In genomic region chr20:62209850-62210495, GRCh38 we compare ENCODE assay signal across 19 cellular contexts. TPM values are rescaled to one million over a fixed set of nuclear protein-coding genes. Genes with fewer than 3 reads are reported as not detected.
DNase-seq lines count a peak whose midpoint lies in the region; ATAC-seq, FAIRE-seq and TF ChIP-seq lines count a peak whose summit lies in the region.
"Had no signal": no experiment of that assay in that cellular context is flagged by ENCODE, and none has a peak within 500 bp of the region (broad histone marks: within the 10 kb centered on the region; RNA-seq: fewer than 3 reads in every experiment).

No MANE protein-coding gene starts in this region.

- H3K4me1 ChIP-seq in left ventricle myocardium inferior (peaks cover 3% of the 10 kb centered on the region), K562 (replicated peaks in 1 of 2; ENCODE audit: control insufficient read depth in 2 of 2, insufficient read depth in 2 of 2, low read length in 2 of 2) (peaks cover 4 to 54% of the 10 kb centered on the region in 2 experiments; a peak in 3 of 5 replicates), neuronal stem cell (ENCODE audit: control insufficient read depth in 2 of 2, insufficient read depth in 1 of 2, low read depth in 1 of 2, low read length in 2 of 2) (peaks cover 8 to 15% of the 10 kb centered on the region in 2 donors)
- peaks cover 2 to 70% (median 51%) of the 10 kb centered on the region in 10 experiments; a peak in 19 of 20 replicates for H3K4me1 ChIP-seq in BLaER1 treated with 17β-estradiol and CSF1 and Interleukin-3, amounts not matched to agents 10 nM and 100 nM

- H3K36me3 ChIP-seq in left ventricle myocardium inferior (no peaks in the 10 kb centered on the region), K562 (ENCODE audit: control insufficient read depth, insufficient read depth, low read length) (no peaks in the 10 kb centered on the region), neuronal stem cell (replicated peaks in 1 of 2; ENCODE audit: control insufficient read depth in 2 of 2, insufficient read depth in 2 of 2, low read length in 2 of 2) (no peaks in the 10 kb centered on the region)
- no peaks in the 10 kb centered on the region; a peak in 1 of 22 replicates for H3K36me3 ChIP-seq in BLaER1 treated with 17β-estradiol and CSF1 and Interleukin-3, amounts not matched to agents 10 nM and 100 nM
- H3K36me3 ChIP-seq: MG63 had no signal

- H3K4ac ChIP-seq in neuronal stem cell (ENCODE audit: low read length) = no peak overlapping the region

- no peak overlapping the region for H2BK12ac ChIP-seq in neuronal stem cell (ENCODE audit: low read length)

- H3K23ac ChIP-seq in neuronal stem cell (ENCODE audit: low read depth, low read length, poor library complexity) = peak overlapping the region; percentile 48

- H3K18ac ChIP-seq in neuronal stem cell (ENCODE audit: low read length) = peak overlapping the region; percentile 27

- BruUV-seq in K562 (replicated peaks; lab: Mats Ljungman, UMichigan) = no TSS peak

- TF ChIP-seq POLR2A in K562 (conservative IDR thresholded peaks at IDR 0.05) = no peak

- CTCF ChIA-PET in K562 (lab: Yijun Ruan, JAX; ENCODE audit: low intra/inter-chr PET ratio) = no interaction called here

- H2BK5ac ChIP-seq in neuronal stem cell (ENCODE audit: low read length) = no peak overlapping the region

- no peaks in the 10 kb centered on the region for H3K79me2 ChIP-seq in K562 (ENCODE audit: control insufficient read depth, insufficient read depth, low read length)

- H3K9me1 ChIP-seq in K562 (ENCODE audit: control insufficient read depth, insufficient read depth, low read length) = peaks cover 3% of the 10 kb centered on the region

- H3K27ac ChIP-seq in left ventricle myocardium inferior (replicated peaks) = no peak overlapping the region
- no peak overlapping the region for H3K27ac ChIP-seq in BLaER1 treated with 17β-estradiol and CSF1 and Interleukin-3, amounts not matched to agents 10 nM and 100 nM
- no peak overlapping the region for H3K27ac ChIP-seq in K562 (ENCODE audit: extremely low read depth, low read depth, low read length)
- no peak overlapping the region for H3K27ac ChIP-seq in neuronal stem cell (replicated peaks; ENCODE audit: low read length)

- WGBS in K562 (ENCODE audit: insufficient coverage, low coverage, missing lambda C conversion rate) = 27% methylated on average over 15 of the region's 17 CpGs
- no CpG with 5 or more reads among the region's 17 CpGs for WGBS in neuronal stem cell (ENCODE audit: extremely low coverage in 2 of 2, insufficient read length in 2 of 2, insufficient replicate concordance in 1 of 2), 2 donors

- in situ Hi-C loops in K562 (cut with MboI) = no loop called here

- DNase-seq in Right ventricle myocardium inferior (ENCODE audit: missing footprints) (peak; percentile 25), left ventricle myocardium inferior (no peak), K562 (ENCODE audit: extremely low read depth in 1 of 4, low spot score in 3 of 4) (no peak), neuronal stem cell (ENCODE audit: low spot score) (no peak), sciatic nerve (ENCODE audit: low spot score) (no peak)
- DNase-seq: C1 segment of cervical spinal cord; CD4-positive, alpha-beta memory T cell; DMS79; EL; GDM1; KG1; SW 1271 had no signal

- intact Hi-C loops in Right ventricle myocardium inferior (cut with DNase I) = no loop called here
- intact Hi-C loops in left ventricle myocardium inferior (cut with micrococcal nuclease) = no loop called here
- intact Hi-C loops in K562 (cut with micrococcal nuclease) = no loop called here
- intact Hi-C loops in sciatic nerve (cut with DNase I) = no loop called here

- peak overlapping the region; percentile 33 for H2AK5ac ChIP-seq in neuronal stem cell (ENCODE audit: low read depth, low read length)

- no peak for ATAC-seq in Right ventricle myocardium inferior
- ATAC-seq in K562 = peak; percentile 27; the same call in 2 of the 3 replicates
- ATAC-seq in sciatic nerve = no peak
- ATAC-seq in HG03045 (IDR thresholded peaks at IDR 0.05; ENCODE audit: unreplicated experiment) = no peak
- ATAC-seq: GM12878 had no signal

- TF ChIP-seq RAD21 in K562 (CRISPR knock-in tag; conservative IDR thresholded peaks at IDR 0.05 in 1 of 2, IDR thresholded peaks at IDR 0.05 in 1 of 2) = no peak

- POLR2A ChIA-PET in K562 (lab: Yijun Ruan, JAX) = interaction anchor here (0.6 to 1.7 kb wide), 5 partner anchors 9 to 199 kb away, joined by 3 to 5 read pairs (median 4); no protein-coding TSS in a partner anchor

- H2BK15ac ChIP-seq in neuronal stem cell (ENCODE audit: low read length) = peak overlapping the region; percentile 54

- H3K4me2 ChIP-seq in BLaER1 treated with 17β-estradiol and CSF1 and Interleukin-3, amounts not matched to agents 10 nM and 100 nM = peak overlapping the region in 7 of 11 experiments; percentile 5 to 36 (median 21); a peak in 5 of 22 replicates
- no peak overlapping the region for H3K4me2 ChIP-seq in K562 (ENCODE audit: insufficient read depth, low read length)
- no peak overlapping the region for H3K4me2 ChIP-seq in neuronal stem cell (ENCODE audit: insufficient read depth, low read length, poor library complexity, severe bottlenecking)

- H3K4me3 ChIP-seq in left ventricle myocardium inferior = no peak overlapping the region
- no peak overlapping the region for H3K4me3 ChIP-seq in BLaER1 treated with 17β-estradiol and CSF1 and Interleukin-3, amounts not matched to agents 10 nM and 100 nM
- no peak overlapping the region for H3K4me3 ChIP-seq in K562
- H3K4me3 ChIP-seq in neuronal stem cell (ENCODE audit: low read length in 2 of 2) = no peak overlapping the region
- H3K4me3 ChIP-seq: GM12878, MG63 had no signal

- H3K79me1 ChIP-seq in neuronal stem cell (ENCODE audit: low read depth, low read length) = peaks cover 1% of the 10 kb centered on the region

- no peaks in the 10 kb centered on the region for H3K9me3 ChIP-seq in left ventricle myocardium inferior (replicated peaks)
- H3K9me3 ChIP-seq in BLaER1 treated with 17β-estradiol and CSF1 and Interleukin-3, amounts not matched to agents 10 nM and 100 nM (replicated peaks in 1 of 11) = no peaks in the 10 kb centered on the region
- no peaks in the 10 kb centered on the region for H3K9me3 ChIP-seq in K562 (replicated peaks; ENCODE audit: control insufficient read depth, insufficient read depth, low read depth, low read length)
- no peaks in the 10 kb centered on the region for H3K9me3 ChIP-seq in neuronal stem cell (replicated peaks in 1 of 2; ENCODE audit: control insufficient read depth in 2 of 2, insufficient read depth in 1 of 2, low read depth in 1 of 2, low read length in 2 of 2)
- H3K9me3 ChIP-seq: MG63 had no signal

- H3K27me3 ChIP-seq in left ventricle myocardium inferior (ENCODE audit: low read depth) (peaks cover 39% of the 10 kb centered on the region), K562 (ENCODE audit: control insufficient read depth in 2 of 2, insufficient read depth in 2 of 2, low read length in 2 of 2) (peaks cover 7 to 38% of the 10 kb centered on the region in 2 experiments; a peak in 4 of 5 replicates), neuronal stem cell (ENCODE audit: control insufficient read depth in 3 of 3, insufficient read depth in 3 of 3, low read depth in 1 of 3, low read length in 3 of 3) (no peaks in the 10 kb centered on the region)
- peaks cover 0 to 14% (median 10%) of the 10 kb centered on the region in 11 experiments; a peak in 11 of 22 replicates for H3K27me3 ChIP-seq in BLaER1 treated with 17β-estradiol and CSF1 and Interleukin-3, amounts not matched to agents 10 nM and 100 nM

- no peak overlapping the region for H3K9ac ChIP-seq in BLaER1 treated with 17β-estradiol and CSF1 and Interleukin-3, amounts not matched to agents 10 nM and 100 nM
- H3K9ac ChIP-seq in K562 (ENCODE audit: insufficient read depth in 1 of 2, low read depth in 2 of 2, low read length in 2 of 2) (peak overlapping the region in 1 of 2 experiments; percentile 45; a peak in 1 of 4 replicates), neuronal stem cell (ENCODE audit: low read depth, low read length, poor library complexity) (no peak overlapping the region)

- no peak overlapping the region for H2BK120ac ChIP-seq in neuronal stem cell (ENCODE audit: low read depth, low read length)

- H2AFZ ChIP-seq in K562 (ENCODE audit: low read depth, low read length) (no peak overlapping the region), neuronal stem cell (ENCODE audit: low read length) (no peak overlapping the region)

- H4K91ac ChIP-seq in neuronal stem cell (ENCODE audit: low read depth, low read length, poor library complexity) = no peak overlapping the region

- H4K8ac ChIP-seq in neuronal stem cell (ENCODE audit: low read depth, low read length) = peak overlapping the region; percentile 3

- no peak for TF ChIP-seq EP300 in K562 (IDR thresholded peaks at IDR 0.05; ENCODE audit: low read length)

- H3K14ac ChIP-seq in neuronal stem cell (ENCODE audit: low read length) = no peak overlapping the region

- FAIRE-seq in K562 (lab: Jason Lieb, UNC) = no peak
- FAIRE-seq: GM12878, H54 had no signal

- TF ChIP-seq CTCF in left ventricle myocardium inferior (IDR thresholded peaks at IDR 0.05; ENCODE audit: borderline replicate concordance) (no peak), K562 (IDR thresholded peaks at IDR 0.05 in 2 of 3, conservative IDR thresholded peaks at IDR 0.05 in 1 of 3; ENCODE audit: insufficient read depth in 2 of 3, low read depth in 1 of 3, low read length in 3 of 3) (peak in 2 of 3 experiments; percentile 9 to 13; a peak in 2 of 6 replicates)

- peaks cover 0 to 80% (median 15%) of the 10 kb centered on the region in 11 experiments; a peak in 14 of 22 replicates for H4K20me1 ChIP-seq in BLaER1 treated with 17β-estradiol and CSF1 and Interleukin-3, amounts not matched to agents 10 nM and 100 nM
- H4K20me1 ChIP-seq in K562 (replicated peaks; ENCODE audit: control insufficient read depth, insufficient read depth, low read length) = peaks cover 30% of the 10 kb centered on the region

RNA-seq across cellular contexts. Expression of gene HRH3, which starts 10.1 kb away (rescaled TPM):
- total RNA-seq in Right ventricle myocardium inferior (not detected), left ventricle myocardium inferior (not detected), K562 (2014; rRNA removed) (not detected in 2 replicates), K562 (2014; rRNA removed; fragmentation: Illumina TruSeq; extraction: Trizol) (not detected in 2 replicates), K562 (2015; rRNA removed; fragmentation: Illumina TruSeq; extraction: Trizol) (not detected in 2 replicates), K562 (2021) (not detected in 2 replicates), sciatic nerve (not detected)
- total RNA-seq in K562 (2011; cell fraction: chromatin; rRNA removed; ENCODE audit: low replicate concordance) = not detected in 2 replicates
- total RNA-seq in K562 (2011; cell fraction: nucleolus; rRNA removed) = not detected in 2 replicates
- not detected in 2 replicates for total RNA-seq in K562 (2011; cell fraction: nucleoplasm; rRNA removed)
- polyA plus RNA-seq in K562 (2011; rRNA removed) (not detected in 2 replicates), K562 (2014; fragmentation: Illumina TruSeq; extraction: Trizol) (not detected in 2 replicates), K562 (2014; fragmentation: Nextera tagmentation; extraction: Ambion mirVana) (not detected), K562 (2014; rRNA removed) (not detected in 2 replicates)
- polyA plus RNA-seq in K562 (2011; cell fraction: cytosol; rRNA removed) = not detected in 2 replicates
- polyA plus RNA-seq in K562 (2011; cell fraction: nucleus; rRNA removed) = not detected in 2 replicates
- polyA plus RNA-seq in K562 (2012) = not detected in 2 replicates
- not detected in 2 replicates for polyA minus RNA-seq in K562 (2011; rRNA and poly(A)+ RNA removed)
- polyA minus RNA-seq in K562 (2011; cell fraction: cytosol; rRNA and poly(A)+ RNA removed) = not detected in 2 replicates
- polyA minus RNA-seq in K562 (2011; cell fraction: nucleus; rRNA and poly(A)+ RNA removed) = not detected in 2 replicates
- polyA plus RNA-seq in neuronal stem cell (2013, experiment 1 of 2) = 1.4 TPM
- polyA plus RNA-seq in neuronal stem cell (2013, experiment 2 of 2) = 1.4 TPM
- total RNA-seq: A172; CD4-positive, alpha-beta memory T cell; GM12878; HT-29 had no signal
- polyA plus RNA-seq: CD4-positive, alpha-beta memory T cell; GM12878 had no signal

RNA-seq across cellular contexts. Expression of gene MTG2, which starts 27.1 kb away (rescaled TPM):
- 21.6 TPM for total RNA-seq in Right ventricle myocardium inferior
- total RNA-seq in left ventricle myocardium inferior = 25.9 TPM
- 78.3 and 113 TPM in 2 replicates for total RNA-seq in K562 (2011; cell fraction: chromatin; rRNA removed; ENCODE audit: low replicate concordance)
- 67.9 and 70.7 TPM in 2 replicates for total RNA-seq in K562 (2011; cell fraction: nucleolus; rRNA removed)
- total RNA-seq in K562 (2011; cell fraction: nucleoplasm; rRNA removed) = 77.2 and 104 TPM in 2 replicates
- total RNA-seq in K562 (2014; rRNA removed) = 44.6 and 63.8 TPM in 2 replicates
- total RNA-seq in K562 (2014; rRNA removed; fragmentation: Illumina TruSeq; extraction: Trizol) = 21.5 and 21.7 TPM in 2 replicates
- 39.6 and 44.5 TPM in 2 replicates for total RNA-seq in K562 (2015; rRNA removed; fragmentation: Illumina TruSeq; extraction: Trizol)
- 65.1 and 67.5 TPM in 2 replicates for total RNA-seq in K562 (2021)
- polyA plus RNA-seq in K562 (2011; rRNA removed) = 32.3 and 33.1 TPM in 2 replicates
- polyA plus RNA-seq in K562 (2011; cell fraction: cytosol; rRNA removed) = 43.6 and 66.7 TPM in 2 replicates
- 27.6 and 41.4 TPM in 2 replicates for polyA plus RNA-seq in K562 (2011; cell fraction: nucleus; rRNA removed)
- 35.8 and 52.8 TPM in 2 replicates for polyA plus RNA-seq in K562 (2012)
- 53.9 and 66.5 TPM in 2 replicates for polyA plus RNA-seq in K562 (2014; fragmentation: Illumina TruSeq; extraction: Trizol)
- 1 to 10 TPM; 8.7 to 9.3 TPM for polyA plus RNA-seq in K562 (2014; fragmentation: Nextera tagmentation; extraction: Ambion mirVana)
- polyA plus RNA-seq in K562 (2014; rRNA removed) = 58.9 and 67.2 TPM in 2 replicates
- polyA minus RNA-seq in K562 (2011; rRNA and poly(A)+ RNA removed) = 20.0 and 26.4 TPM in 2 replicates
- polyA minus RNA-seq in K562 (2011; cell fraction: cytosol; rRNA and poly(A)+ RNA removed) = 21.5 and 30.5 TPM in 2 replicates
- 14.5 and 18.4 TPM in 2 replicates for polyA minus RNA-seq in K562 (2011; cell fraction: nucleus; rRNA and poly(A)+ RNA removed)
- 24.2 TPM for polyA plus RNA-seq in neuronal stem cell (2013, experiment 1 of 2)
- polyA plus RNA-seq in neuronal stem cell (2013, experiment 2 of 2) = 25.1 TPM
- 31.4 TPM for total RNA-seq in sciatic nerve

RNA-seq across cellular contexts. Expression of gene OSBPL2, which starts 28.3 kb away (rescaled TPM):
- total RNA-seq in Right ventricle myocardium inferior (59.5 TPM), left ventricle myocardium inferior (55.3 TPM), K562 (2014; rRNA removed) (14.4 and 18.2 TPM in 2 replicates), K562 (2014; rRNA removed; fragmentation: Illumina TruSeq; extraction: Trizol) (14.0 and 16.1 TPM in 2 replicates), K562 (2015; rRNA removed; fragmentation: Illumina TruSeq; extraction: Trizol) (13.0 and 14.1 TPM in 2 replicates), K562 (2021) (23.0 and 25.6 TPM in 2 replicates), sciatic nerve (53.3 TPM)
- 144 and 173 TPM in 2 replicates for total RNA-seq in K562 (2011; cell fraction: chromatin; rRNA removed; ENCODE audit: low replicate concordance)
- 69.5 and 70.9 TPM in 2 replicates for total RNA-seq in K562 (2011; cell fraction: nucleolus; rRNA removed)
- 130 and 148 TPM in 2 replicates for total RNA-seq in K562 (2011; cell fraction: nucleoplasm; rRNA removed)
- polyA plus RNA-seq in K562 (2011; rRNA removed) (11.2 and 18.0 TPM in 2 replicates), K562 (2014; fragmentation: Illumina TruSeq; extraction: Trizol) (19.9 and 21.1 TPM in 2 replicates), K562 (2014; fragmentation: Nextera tagmentation; extraction: Ambion mirVana) (1 to 10 TPM; 2.5 to 3.5 TPM), K562 (2014; rRNA removed) (15.2 and 16.9 TPM in 2 replicates)
- 7.4 and 12.4 TPM in 2 replicates for polyA plus RNA-seq in K562 (2011; cell fraction: cytosol; rRNA removed)
- 75.1 and 90.2 TPM in 2 replicates for polyA plus RNA-seq in K562 (2011; cell fraction: nucleus; rRNA removed)
- polyA plus RNA-seq in K562 (2012) = 15.0 and 24.7 TPM in 2 replicates
- polyA minus RNA-seq in K562 (2011; rRNA and poly(A)+ RNA removed) = 73.7 and 99.1 TPM in 2 replicates
- 7.7 and 10.5 TPM in 2 replicates for polyA minus RNA-seq in K562 (2011; cell fraction: cytosol; rRNA and poly(A)+ RNA removed)
- 19.9 and 34.7 TPM in 2 replicates for polyA minus RNA-seq in K562 (2011; cell fraction: nucleus; rRNA and poly(A)+ RNA removed)
- 23.2 TPM for polyA plus RNA-seq in neuronal stem cell (2013, experiment 1 of 2)
- polyA plus RNA-seq in neuronal stem cell (2013, experiment 2 of 2) = 23.6 TPM

Comparison
In these comparisons a context has a peak if more than half of its experiments do, and no peak if none do; other contexts are left out.
1. H3K4me2 ChIP-seq: peak in BLaER1 treated with 17β-estradiol and CSF1 and Interleukin-3, amounts not matched to agents 10 nM and 100 nM (7 of 11); none in K562 (single experiment) and neuronal stem cell (single experiment).